ENCODE assay signal across 1 cellular context in the genomic region with DNA sequence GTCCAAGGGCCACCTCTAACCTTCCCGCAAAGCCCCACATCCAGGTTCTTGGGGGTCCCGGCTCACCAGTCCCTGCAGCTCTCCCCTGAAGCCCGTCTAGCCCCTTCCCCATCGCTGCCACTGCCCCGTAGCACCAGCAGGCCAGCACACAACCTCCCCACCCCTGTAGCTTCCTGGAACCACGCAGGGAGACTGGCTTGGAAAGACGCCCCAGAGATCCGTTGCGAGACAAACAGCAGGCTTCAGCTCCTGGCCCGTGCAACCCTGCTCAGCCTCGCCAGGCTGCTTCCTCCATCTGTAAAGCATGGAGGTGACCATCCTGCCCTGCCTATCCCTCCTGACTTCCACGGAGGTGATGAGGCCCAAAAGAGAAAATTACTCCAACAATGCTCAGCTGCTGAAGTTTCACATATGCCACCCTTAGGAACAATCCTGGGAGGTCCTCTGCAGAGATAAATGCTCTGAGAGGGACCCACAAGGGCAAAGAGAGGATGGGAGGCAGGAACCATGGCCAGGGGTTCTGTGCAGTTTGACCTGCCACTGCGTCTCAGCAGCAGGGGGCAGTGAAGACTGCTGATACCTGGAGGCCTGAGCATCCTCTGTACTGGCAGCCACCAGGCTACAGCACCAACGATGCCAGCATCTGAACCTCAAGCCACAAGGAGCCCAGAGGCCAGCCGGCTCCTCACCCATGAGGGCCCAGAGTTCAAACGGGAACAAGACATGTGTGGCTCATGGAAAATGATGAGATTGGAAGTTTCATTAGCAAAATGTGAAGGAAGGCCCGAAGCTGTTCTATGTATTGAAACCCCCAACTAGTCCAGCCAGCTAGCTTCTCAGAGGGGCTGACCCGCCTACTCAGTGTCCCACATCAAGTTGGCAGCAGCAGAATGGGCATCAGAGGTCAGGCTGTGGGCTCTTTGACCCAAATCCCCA.
TF ChIP-seq lines count a peak whose summit lies in the region.

No MANE protein-coding gene starts in this region.

TF ChIP-seq in K562, 482 proteins besides CTCF, POLR2A, EP300 and RAD21:
- TF ChIP-seq, protein P1, sequence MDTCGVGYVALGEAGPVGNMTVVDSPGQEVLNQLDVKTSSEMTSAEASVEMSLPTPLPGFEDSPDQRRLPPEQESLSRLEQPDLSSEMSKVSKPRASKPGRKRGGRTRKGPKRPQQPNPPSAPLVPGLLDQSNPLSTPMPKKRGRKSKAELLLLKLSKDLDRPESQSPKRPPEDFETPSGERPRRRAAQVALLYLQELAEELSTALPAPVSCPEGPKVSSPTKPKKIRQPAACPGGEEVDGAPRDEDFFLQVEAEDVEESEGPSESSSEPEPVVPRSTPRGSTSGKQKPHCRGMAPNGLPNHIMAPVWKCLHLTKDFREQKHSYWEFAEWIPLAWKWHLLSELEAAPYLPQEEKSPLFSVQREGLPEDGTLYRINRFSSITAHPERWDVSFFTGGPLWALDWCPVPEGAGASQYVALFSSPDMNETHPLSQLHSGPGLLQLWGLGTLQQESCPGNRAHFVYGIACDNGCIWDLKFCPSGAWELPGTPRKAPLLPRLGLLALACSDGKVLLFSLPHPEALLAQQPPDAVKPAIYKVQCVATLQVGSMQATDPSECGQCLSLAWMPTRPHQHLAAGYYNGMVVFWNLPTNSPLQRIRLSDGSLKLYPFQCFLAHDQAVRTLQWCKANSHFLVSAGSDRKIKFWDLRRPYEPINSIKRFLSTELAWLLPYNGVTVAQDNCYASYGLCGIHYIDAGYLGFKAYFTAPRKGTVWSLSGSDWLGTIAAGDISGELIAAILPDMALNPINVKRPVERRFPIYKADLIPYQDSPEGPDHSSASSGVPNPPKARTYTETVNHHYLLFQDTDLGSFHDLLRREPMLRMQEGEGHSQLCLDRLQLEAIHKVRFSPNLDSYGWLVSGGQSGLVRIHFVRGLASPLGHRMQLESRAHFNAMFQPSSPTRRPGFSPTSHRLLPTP (IDR thresholded peaks at IDR 0.05; ENCODE audit: borderline replicate concordance, extremely low read depth, insufficient read length), result no peak
- peak; percentile 51; the same call in 1 of the 2 replicates for TF ChIP-seq SMC3 (conservative IDR thresholded peaks at IDR 0.05; ENCODE audit: insufficient read depth, low read depth, low read length)
- no peak for TF ChIP-seq TEAD2 (tag; IDR thresholded peaks at IDR 0.05)
- TF ChIP-seq, protein P2, sequence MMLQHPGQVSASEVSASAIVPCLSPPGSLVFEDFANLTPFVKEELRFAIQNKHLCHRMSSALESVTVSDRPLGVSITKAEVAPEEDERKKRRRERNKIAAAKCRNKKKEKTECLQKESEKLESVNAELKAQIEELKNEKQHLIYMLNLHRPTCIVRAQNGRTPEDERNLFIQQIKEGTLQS (IDR thresholded peaks at IDR 0.05), result no peak
- TF ChIP-seq, protein P2 (CRISPR knock-in tag; conservative IDR thresholded peaks at IDR 0.05), result 0 out of 2 replicates have a peak, but pooled peaks have one; percentile 6
- TF ChIP-seq ZNF444 (CRISPR knock-in tag; IDR thresholded peaks at IDR 0.05), result no peak
- no peak for TF ChIP-seq KLF13 (tag; IDR thresholded peaks at IDR 0.05; ENCODE audit: borderline replicate concordance, low read depth)
- no peak for TF ChIP-seq MAFG (tag; conservative IDR thresholded peaks at IDR 0.05)
- 0 out of 4 replicates have a peak, but pooled peaks of 1 of the 2 experiments have one; percentile 21 for TF ChIP-seq ETV6 (IDR thresholded peaks at IDR 0.05; ENCODE audit: borderline replicate concordance in 1 of 2, low read depth in 2 of 2, low read length in 1 of 2)
- TF ChIP-seq ETV6 (CRISPR knock-in tag; IDR thresholded peaks at IDR 0.05; ENCODE audit: borderline replicate concordance), result no peak
- 0 out of 2 replicates have a peak, but pooled peaks have one; percentile 15 for TF ChIP-seq ZBTB7A (IDR thresholded peaks at IDR 0.05; ENCODE audit: borderline replicate concordance, control insufficient read depth, low read depth, low read length)
- TF ChIP-seq, protein P3, sequence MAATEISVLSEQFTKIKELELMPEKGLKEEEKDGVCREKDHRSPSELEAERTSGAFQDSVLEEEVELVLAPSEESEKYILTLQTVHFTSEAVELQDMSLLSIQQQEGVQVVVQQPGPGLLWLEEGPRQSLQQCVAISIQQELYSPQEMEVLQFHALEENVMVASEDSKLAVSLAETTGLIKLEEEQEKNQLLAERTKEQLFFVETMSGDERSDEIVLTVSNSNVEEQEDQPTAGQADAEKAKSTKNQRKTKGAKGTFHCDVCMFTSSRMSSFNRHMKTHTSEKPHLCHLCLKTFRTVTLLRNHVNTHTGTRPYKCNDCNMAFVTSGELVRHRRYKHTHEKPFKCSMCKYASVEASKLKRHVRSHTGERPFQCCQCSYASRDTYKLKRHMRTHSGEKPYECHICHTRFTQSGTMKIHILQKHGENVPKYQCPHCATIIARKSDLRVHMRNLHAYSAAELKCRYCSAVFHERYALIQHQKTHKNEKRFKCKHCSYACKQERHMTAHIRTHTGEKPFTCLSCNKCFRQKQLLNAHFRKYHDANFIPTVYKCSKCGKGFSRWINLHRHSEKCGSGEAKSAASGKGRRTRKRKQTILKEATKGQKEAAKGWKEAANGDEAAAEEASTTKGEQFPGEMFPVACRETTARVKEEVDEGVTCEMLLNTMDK (IDR thresholded peaks at IDR 0.05; ENCODE audit: borderline replicate concordance, insufficient read depth, low read depth, low read length, poor library complexity, severe bottlenecking), result peak; percentile 91
- TF ChIP-seq NRF1 (conservative IDR thresholded peaks at IDR 0.05 in 1 of 2, IDR thresholded peaks at IDR 0.05 in 1 of 2), result 0 out of 4 replicates have a peak, but pooled peaks of 1 of the 2 experiments have one; percentile 32
- TF ChIP-seq SIX5 (IDR thresholded peaks at IDR 0.05; ENCODE audit: borderline replicate concordance in 1 of 2, insufficient read depth in 1 of 2, low read depth in 1 of 2, low read length in 2 of 2), result 0 out of 4 replicates have a peak, but pooled peaks of 1 of the 2 experiments have one; percentile 10
- no peak for TF ChIP-seq ZNF3 (CRISPR knock-in tag; IDR thresholded peaks at IDR 0.05)
- TF ChIP-seq, protein P4, sequence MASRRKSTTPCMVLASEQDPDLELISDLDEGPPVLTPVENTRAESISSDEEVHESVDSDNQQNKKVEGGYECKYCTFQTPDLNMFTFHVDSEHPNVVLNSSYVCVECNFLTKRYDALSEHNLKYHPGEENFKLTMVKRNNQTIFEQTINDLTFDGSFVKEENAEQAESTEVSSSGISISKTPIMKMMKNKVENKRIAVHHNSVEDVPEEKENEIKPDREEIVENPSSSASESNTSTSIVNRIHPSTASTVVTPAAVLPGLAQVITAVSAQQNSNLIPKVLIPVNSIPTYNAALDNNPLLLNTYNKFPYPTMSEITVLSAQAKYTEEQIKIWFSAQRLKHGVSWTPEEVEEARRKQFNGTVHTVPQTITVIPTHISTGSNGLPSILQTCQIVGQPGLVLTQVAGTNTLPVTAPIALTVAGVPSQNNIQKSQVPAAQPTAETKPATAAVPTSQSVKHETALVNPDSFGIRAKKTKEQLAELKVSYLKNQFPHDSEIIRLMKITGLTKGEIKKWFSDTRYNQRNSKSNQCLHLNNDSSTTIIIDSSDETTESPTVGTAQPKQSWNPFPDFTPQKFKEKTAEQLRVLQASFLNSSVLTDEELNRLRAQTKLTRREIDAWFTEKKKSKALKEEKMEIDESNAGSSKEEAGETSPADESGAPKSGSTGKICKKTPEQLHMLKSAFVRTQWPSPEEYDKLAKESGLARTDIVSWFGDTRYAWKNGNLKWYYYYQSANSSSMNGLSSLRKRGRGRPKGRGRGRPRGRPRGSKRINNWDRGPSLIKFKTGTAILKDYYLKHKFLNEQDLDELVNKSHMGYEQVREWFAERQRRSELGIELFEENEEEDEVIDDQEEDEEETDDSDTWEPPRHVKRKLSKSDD (conservative IDR thresholded peaks at IDR 0.05; ENCODE audit: low read length), result 0 out of 2 replicates have a peak, but pooled peaks have one; percentile 51
- no peak for TF ChIP-seq PHTF2 (CRISPR knock-in tag; IDR thresholded peaks at IDR 0.05)
- peak in 1 of 2 experiments; percentile 79; a peak in 1 of 4 replicates for TF ChIP-seq RCOR1 (IDR thresholded peaks at IDR 0.05; ENCODE audit: borderline replicate concordance in 1 of 2, low read depth in 2 of 2, low read length in 2 of 2)
- TF ChIP-seq, protein P5, sequence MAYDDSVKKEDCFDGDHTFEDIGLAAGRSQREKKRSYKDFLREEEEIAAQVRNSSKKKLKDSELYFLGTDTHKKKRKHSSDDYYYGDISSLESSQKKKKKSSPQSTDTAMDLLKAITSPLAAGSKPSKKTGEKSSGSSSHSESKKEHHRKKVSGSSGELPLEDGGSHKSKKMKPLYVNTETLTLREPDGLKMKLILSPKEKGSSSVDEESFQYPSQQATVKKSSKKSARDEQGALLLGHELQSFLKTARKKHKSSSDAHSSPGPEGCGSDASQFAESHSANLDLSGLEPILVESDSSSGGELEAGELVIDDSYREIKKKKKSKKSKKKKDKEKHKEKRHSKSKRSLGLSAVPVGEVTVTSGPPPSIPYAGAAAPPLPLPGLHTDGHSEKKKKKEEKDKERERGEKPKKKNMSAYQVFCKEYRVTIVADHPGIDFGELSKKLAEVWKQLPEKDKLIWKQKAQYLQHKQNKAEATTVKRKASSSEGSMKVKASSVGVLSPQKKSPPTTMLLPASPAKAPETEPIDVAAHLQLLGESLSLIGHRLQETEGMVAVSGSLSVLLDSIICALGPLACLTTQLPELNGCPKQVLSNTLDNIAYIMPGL (CRISPR knock-in tag; IDR thresholded peaks at IDR 0.05), result peak; percentile 26; the same call in 1 of the 2 replicates
- TF ChIP-seq MYC (IDR thresholded peaks at IDR 0.05; ENCODE audit: low read depth, low read length), result no peak
- 0 out of 2 replicates have a peak, but pooled peaks have one; percentile 72 for TF ChIP-seq MYC (CRISPR knock-in tag; IDR thresholded peaks at IDR 0.05; ENCODE audit: borderline replicate concordance, low read depth)
- TF ChIP-seq E2F3 (CRISPR knock-in tag; IDR thresholded peaks at IDR 0.05), result no peak
- TF ChIP-seq ZKSCAN1 (IDR thresholded peaks at IDR 0.05; ENCODE audit: low read depth, low read length), result 0 out of 2 replicates have a peak, but pooled peaks have one; percentile 33
- 0 out of 2 replicates have a peak, but pooled peaks have one; percentile 26 for TF ChIP-seq MYNN (IDR thresholded peaks at IDR 0.05)
- no peak for TF ChIP-seq MYNN (CRISPR knock-in tag; IDR thresholded peaks at IDR 0.05)
- TF ChIP-seq RBBP5 (IDR thresholded peaks at IDR 0.05; ENCODE audit: borderline replicate concordance, insufficient read depth, low read length, poor library complexity, severe bottlenecking), result peak; percentile 24
- TF ChIP-seq, protein P6, sequence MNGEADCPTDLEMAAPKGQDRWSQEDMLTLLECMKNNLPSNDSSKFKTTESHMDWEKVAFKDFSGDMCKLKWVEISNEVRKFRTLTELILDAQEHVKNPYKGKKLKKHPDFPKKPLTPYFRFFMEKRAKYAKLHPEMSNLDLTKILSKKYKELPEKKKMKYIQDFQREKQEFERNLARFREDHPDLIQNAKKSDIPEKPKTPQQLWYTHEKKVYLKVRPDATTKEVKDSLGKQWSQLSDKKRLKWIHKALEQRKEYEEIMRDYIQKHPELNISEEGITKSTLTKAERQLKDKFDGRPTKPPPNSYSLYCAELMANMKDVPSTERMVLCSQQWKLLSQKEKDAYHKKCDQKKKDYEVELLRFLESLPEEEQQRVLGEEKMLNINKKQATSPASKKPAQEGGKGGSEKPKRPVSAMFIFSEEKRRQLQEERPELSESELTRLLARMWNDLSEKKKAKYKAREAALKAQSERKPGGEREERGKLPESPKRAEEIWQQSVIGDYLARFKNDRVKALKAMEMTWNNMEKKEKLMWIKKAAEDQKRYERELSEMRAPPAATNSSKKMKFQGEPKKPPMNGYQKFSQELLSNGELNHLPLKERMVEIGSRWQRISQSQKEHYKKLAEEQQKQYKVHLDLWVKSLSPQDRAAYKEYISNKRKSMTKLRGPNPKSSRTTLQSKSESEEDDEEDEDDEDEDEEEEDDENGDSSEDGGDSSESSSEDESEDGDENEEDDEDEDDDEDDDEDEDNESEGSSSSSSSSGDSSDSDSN (IDR thresholded peaks at IDR 0.05; ENCODE audit: borderline replicate concordance in 1 of 2, low read depth in 2 of 2, low read length in 2 of 2), result 0 out of 4 replicates have a peak, but pooled peaks of 1 of the 2 experiments have one; percentile 19
- no peak for TF ChIP-seq ZNF408 (CRISPR knock-in tag; IDR thresholded peaks at IDR 0.05; ENCODE audit: low read depth)
- TF ChIP-seq POLR2G (IDR thresholded peaks at IDR 0.05; ENCODE audit: low read depth, low read length), result peak; percentile 48; the same call in 1 of the 2 replicates
- TF ChIP-seq CTBP1 (IDR thresholded peaks at IDR 0.05; ENCODE audit: borderline replicate concordance), result peak; percentile 70; the same call in 1 of the 2 replicates
